Comparison of ENCODE assay signal across 29 cellular contexts in the genomic region with DNA sequence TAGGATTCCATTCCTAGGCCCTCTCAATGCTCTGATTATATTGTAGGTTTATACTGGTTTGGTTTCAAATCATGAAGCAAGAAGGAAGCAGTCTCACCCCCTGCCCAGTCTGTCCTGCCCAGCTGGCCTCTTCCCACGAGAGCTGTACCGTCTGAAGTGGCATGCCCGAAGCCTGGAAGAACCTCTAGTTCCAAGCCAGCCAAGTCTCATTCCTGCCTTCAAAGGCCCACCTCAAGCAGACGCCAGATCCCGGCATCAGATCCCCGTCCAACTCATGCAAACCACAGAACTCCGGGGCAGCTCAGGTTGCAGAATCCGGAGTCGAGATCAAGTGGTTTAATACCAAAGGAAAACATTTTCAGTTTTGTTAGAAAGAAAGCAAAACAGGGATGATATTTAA.
DNase-seq lines count a peak whose midpoint lies in the region; ATAC-seq, FAIRE-seq and TF ChIP-seq lines count a peak whose summit lies in the region.
"Had no signal": no experiment of that assay in that cellular context is flagged by ENCODE, and none has a peak within 500 bp of the region (broad histone marks: within the 10 kb centered on the region; RNA-seq: fewer than 3 reads in every experiment).

No MANE protein-coding gene starts in this region.

- peak; percentile 17 for FAIRE-seq in astrocyte (lab: Jason Lieb, UNC)
- FAIRE-seq: keratinocyte had no signal

- DNase-seq in H4 (ENCODE audit: low spot score) (peak; percentile 45), astrocyte (ENCODE audit: low read depth) (peak; percentile 74), fibroblast of villous mesenchyme (ENCODE audit: low read depth) (peak; percentile 21), SK-N-DZ (ENCODE audit: low spot score) (no peak), T-helper 17 cell (no peak)
- DNase-seq in stimulated activated effector memory CD8-positive, alpha-beta T cell treated with anti-CD3 and anti-CD28 coated beads, Interleukin-12 subunit alpha, Interleukin-12 subunit beta, amount 100 ng/mL, for 72 hours (ENCODE audit: low spot score in 2 of 2), result no peak
- DNase-seq: activated CD4-positive, alpha-beta T cell treated with anti-CD3 and anti-CD28 coated beads, Interleukin-2, amount 50 U/mL, for 48 hours; activated CD4-positive, CD25-positive, alpha-beta regulatory T cell; activated naive CD4-positive, alpha-beta T cell treated with anti-CD3 and anti-CD28 coated beads, Interleukin-2, amount 10 ng/mL, durations not matched to agents 7 days and 5 days; DMS153; effector CD4-positive, alpha-beta T cell; glutamatergic neuron; midbrain; NCI-H1417 treated with DMSO at 0.1 percent for 48 hours; NCI-H2081; NCI-H226; NCI-H774; posterior cingulate gyrus; right lobe of liver; stimulated activated naive CD8-positive, alpha-beta T cell treated with anti-CD3 and anti-CD28 coated beads, Interleukin-15, Interleukin-2, amounts not matched to agents 100 U/mL and 50 U/mL, for 24 hours; T-cell; thyroid gland had no signal

- TF ChIP-seq CTCF in astrocyte (IDR thresholded peaks at IDR 0.05; ENCODE audit: insufficient read depth, low read depth, low read length) (no peak), fibroblast of villous mesenchyme (IDR thresholded peaks at IDR 0.05; ENCODE audit: insufficient read depth, low read depth, low read length) (no peak)

- H4K20me1 ChIP-seq in astrocyte (ENCODE audit: insufficient read depth, low read length), result no peaks in the 10 kb centered on the region

- no peak overlapping the region for H3K27ac ChIP-seq in astrocyte (ENCODE audit: low read depth, low read length)
- H3K27ac ChIP-seq: right lobe of liver, SJSA1, thyroid gland had no signal

- H3K27me3 Mint-ChIP-seq in astrocyte (ENCODE audit: low read depth, unreplicated experiment), result peaks cover 28% of the 10 kb centered on the region
- H3K27me3 Mint-ChIP-seq in T-helper 17 cell, result no peaks in the 10 kb centered on the region

- peaks cover 15% of the 10 kb centered on the region for H3K9me3 Mint-ChIP-seq in astrocyte (ENCODE audit: unreplicated experiment)
- peaks cover 6% of the 10 kb centered on the region for H3K9me3 Mint-ChIP-seq in stimulated activated effector memory CD8-positive, alpha-beta T cell treated with anti-CD3 and anti-CD28 coated beads, Interleukin-12 subunit alpha, Interleukin-12 subunit beta, amount 100 ng/mL, for 72 hours

- H2AFZ ChIP-seq in astrocyte (ENCODE audit: low read depth, low read length), result no peak overlapping the region

- H3K36me3 Mint-ChIP-seq in astrocyte (ENCODE audit: low read depth, unreplicated experiment) (no peaks in the 10 kb centered on the region), T-helper 17 cell (ENCODE audit: low read depth) (peaks cover 2% of the 10 kb centered on the region)
- H3K36me3 Mint-ChIP-seq in stimulated activated effector memory CD8-positive, alpha-beta T cell treated with anti-CD3 and anti-CD28 coated beads, Interleukin-12 subunit alpha, Interleukin-12 subunit beta, amount 100 ng/mL, for 72 hours, result no peaks in the 10 kb centered on the region
- H3K36me3 Mint-ChIP-seq: activated naive CD4-positive, alpha-beta T cell treated with anti-CD3 and anti-CD28 coated beads, Interleukin-2, amount 10 ng/mL, durations not matched to agents 7 days and 5 days; brain; T-cell had no signal

- H3K4me3 Mint-ChIP-seq in astrocyte (ENCODE audit: unreplicated experiment) (no peak overlapping the region), T-helper 17 cell (no peak overlapping the region)
- H3K4me3 Mint-ChIP-seq in stimulated activated effector memory CD8-positive, alpha-beta T cell treated with anti-CD3 and anti-CD28 coated beads, Interleukin-12 subunit alpha, Interleukin-12 subunit beta, amount 100 ng/mL, for 72 hours, result no peak overlapping the region
- H3K4me3 Mint-ChIP-seq: activated naive CD4-positive, alpha-beta T cell treated with anti-CD3 and anti-CD28 coated beads, Interleukin-2, amount 10 ng/mL, durations not matched to agents 7 days and 5 days; brain; nephron; T-cell had no signal

- no peak overlapping the region for H3K27ac Mint-ChIP-seq in astrocyte (ENCODE audit: unreplicated experiment)
- no peak overlapping the region for H3K27ac Mint-ChIP-seq in stimulated activated effector memory CD8-positive, alpha-beta T cell treated with anti-CD3 and anti-CD28 coated beads, Interleukin-12 subunit alpha, Interleukin-12 subunit beta, amount 100 ng/mL, for 72 hours
- no peak overlapping the region for H3K27ac Mint-ChIP-seq in T-helper 17 cell
- H3K27ac Mint-ChIP-seq: activated naive CD4-positive, alpha-beta T cell treated with anti-CD3 and anti-CD28 coated beads, Interleukin-2, amount 10 ng/mL, durations not matched to agents 7 days and 5 days; brain; nephron had no signal

- H3K9me3 ChIP-seq in astrocyte (ENCODE audit: insufficient read depth, low read depth, low read length) (no peaks in the 10 kb centered on the region), skeletal muscle satellite cell (replicated peaks; ENCODE audit: low read length) (no peaks in the 10 kb centered on the region), T-helper 17 cell (ENCODE audit: control insufficient read depth, low read length, poor library complexity, severe bottlenecking) (no peaks in the 10 kb centered on the region)
- H3K9me3 ChIP-seq: HAP-1, right lobe of liver, SJSA1, thyroid gland had no signal

- H3K4me1 Mint-ChIP-seq in astrocyte (ENCODE audit: low read depth, unreplicated experiment) (no peaks in the 10 kb centered on the region), T-helper 17 cell (peaks cover 3% of the 10 kb centered on the region)
- no peaks in the 10 kb centered on the region for H3K4me1 Mint-ChIP-seq in stimulated activated effector memory CD8-positive, alpha-beta T cell treated with anti-CD3 and anti-CD28 coated beads, Interleukin-12 subunit alpha, Interleukin-12 subunit beta, amount 100 ng/mL, for 72 hours
- H3K4me1 Mint-ChIP-seq: activated naive CD4-positive, alpha-beta T cell treated with anti-CD3 and anti-CD28 coated beads, Interleukin-2, amount 10 ng/mL, durations not matched to agents 7 days and 5 days had no signal

- H3K9ac ChIP-seq in astrocyte (ENCODE audit: low read length), result no peak overlapping the region
- H3K9ac ChIP-seq in skeletal muscle satellite cell (ENCODE audit: low read depth, low read length), result no peak overlapping the region

- H3K4me3 ChIP-seq in astrocyte (ENCODE audit: insufficient read depth, low read depth, low read length) (no peak overlapping the region), fibroblast of villous mesenchyme (ENCODE audit: low read depth, low read length) (no peak overlapping the region), skeletal muscle satellite cell (ENCODE audit: low read length) (no peak overlapping the region)
- H3K4me3 ChIP-seq: HAP-1, right lobe of liver, SJSA1, thyroid gland had no signal

- H3K36me3 ChIP-seq in astrocyte (ENCODE audit: insufficient read depth, low read length) (no peaks in the 10 kb centered on the region), skeletal muscle satellite cell (ENCODE audit: insufficient read depth, low read length) (no peaks in the 10 kb centered on the region)
- H3K36me3 ChIP-seq: HAP-1, right lobe of liver, SJSA1, thyroid gland had no signal

- H3K4me1 ChIP-seq in astrocyte (ENCODE audit: insufficient read depth, low read length) (no peaks in the 10 kb centered on the region), skeletal muscle satellite cell (ENCODE audit: control insufficient read depth, insufficient read depth, low read length) (peaks cover 8% of the 10 kb centered on the region)
- H3K4me1 ChIP-seq: HAP-1, right lobe of liver, SJSA1, thyroid gland had no signal

- H3K4me2 ChIP-seq in astrocyte (ENCODE audit: low read length), result no peak overlapping the region
- H3K4me2 ChIP-seq in skeletal muscle satellite cell (ENCODE audit: low read length), result peak overlapping the region; percentile 58

- ATAC-seq in stimulated activated effector memory CD8-positive, alpha-beta T cell treated with anti-CD3 and anti-CD28 coated beads, Interleukin-12 subunit alpha, Interleukin-12 subunit beta, amount 100 ng/mL, for 72 hours, result no peak
- no peak for ATAC-seq in GM21447 (IDR thresholded peaks at IDR 0.05; ENCODE audit: unreplicated experiment)
- no peak for ATAC-seq in T-helper 17 cell
- ATAC-seq: stimulated activated naive CD8-positive, alpha-beta T cell treated with anti-CD3 and anti-CD28 coated beads, Interleukin-15, Interleukin-2, amounts not matched to agents 100 U/mL and 50 U/mL, for 24 hours; T-cell had no signal

- no peaks in the 10 kb centered on the region for H3K79me2 ChIP-seq in astrocyte (ENCODE audit: insufficient read depth, low read length)

- H3K27me3 ChIP-seq in astrocyte (ENCODE audit: insufficient read depth, low read length) (no peaks in the 10 kb centered on the region), skeletal muscle satellite cell (ENCODE audit: control insufficient read depth, insufficient read depth, low read length) (peaks cover 14% of the 10 kb centered on the region)
- H3K27me3 ChIP-seq: right lobe of liver, SJSA1, thyroid gland had no signal

Comparison
In these comparisons a context has a peak if more than half of its experiments do, and no peak if none do; other contexts are left out.
1. DNase-seq: peak in H4 (single experiment), astrocyte (single experiment) and fibroblast of villous mesenchyme (single experiment); none in stimulated activated effector memory CD8-positive, alpha-beta T cell treated with anti-CD3 and anti-CD28 coated beads, Interleukin-12 subunit alpha, Interleukin-12 subunit beta, amount 100 ng/mL, for 72 hours (0 of 2), SK-N-DZ (single experiment) and T-helper 17 cell (0 of 3).